Comparison of ENCODE assay signal across 12 cellular contexts in the genomic region with DNA sequence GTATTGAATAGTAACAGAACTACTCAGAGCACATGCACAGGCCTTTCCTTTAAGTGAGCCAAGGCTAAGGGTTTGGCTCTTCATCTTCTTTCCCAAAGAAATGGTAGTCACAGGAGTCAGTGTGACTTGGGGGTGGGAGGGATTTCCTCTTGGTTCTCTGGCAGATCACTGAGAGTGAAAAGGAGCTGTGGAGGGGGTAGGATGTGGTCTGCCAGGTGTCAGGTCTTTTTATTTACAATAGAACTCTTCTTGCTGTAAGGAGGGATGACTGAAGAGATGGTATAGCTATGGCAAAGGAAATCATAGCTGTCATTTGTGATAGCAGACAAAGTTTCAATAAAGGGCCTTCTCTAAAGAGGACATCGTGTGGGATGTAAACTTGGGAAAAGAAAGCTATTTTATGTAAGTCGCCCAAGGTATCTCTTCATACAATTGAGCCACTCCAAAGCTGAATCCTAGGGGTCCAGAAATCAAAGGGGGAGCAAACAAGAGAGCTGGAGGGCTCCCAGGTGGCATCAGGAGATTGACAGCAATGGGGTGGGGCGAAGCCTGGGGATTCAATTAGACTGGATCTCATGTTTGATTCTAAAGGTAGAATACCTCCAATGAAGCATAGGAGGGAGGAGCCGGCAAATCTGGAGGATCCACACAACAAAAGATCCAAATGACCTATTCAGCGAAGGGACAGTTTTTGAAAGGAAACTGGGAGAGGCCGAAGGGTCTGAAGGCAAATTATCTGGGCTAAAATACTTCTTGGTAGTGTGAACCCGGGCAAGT. TPM values are rescaled to one million over a fixed set of nuclear protein-coding genes. Genes with fewer than 3 reads are reported as not detected.
DNase-seq lines count a peak whose midpoint lies in the region; ATAC-seq, FAIRE-seq and TF ChIP-seq lines count a peak whose summit lies in the region.
"Had no signal": no experiment of that assay in that cellular context is flagged by ENCODE, and none has a peak within 500 bp of the region (broad histone marks: within the 10 kb centered on the region; RNA-seq: fewer than 3 reads in every experiment).

No MANE protein-coding gene starts in this region.

- no peak overlapping the region for H3K4me3 Mint-ChIP-seq in astrocyte (ENCODE audit: unreplicated experiment)
- H3K4me3 Mint-ChIP-seq in nephron: peak overlapping the region; percentile 8 to 89 (median 89)

- CTCF ChIA-PET in HepG2 (lab: Yijun Ruan, JAX; ENCODE audit: low intra/inter-chr PET ratio, low total read pairs): no interaction called here

- WGBS in HepG2 (ENCODE audit: low lambda C conversion rate): 94% methylated on average over 7 of the region's 7 CpGs
- WGBS in right lobe of liver (ENCODE audit: insufficient coverage, low coverage, low lambda C conversion rate, missing lambda C conversion rate): 91% methylated on average over 7 of the region's 7 CpGs

- BruUV-seq in HepG2 (replicated peaks; lab: Mats Ljungman, UMichigan): no TSS peak

- H3K4me3 ChIP-seq in HepG2 (replicated peaks in 1 of 3; ENCODE audit: insufficient read depth in 1 of 3, low read depth in 2 of 3, low read length in 3 of 3): no peak overlapping the region
- H3K4me3 ChIP-seq in right lobe of liver: no peak overlapping the region
- H3K4me3 ChIP-seq in astrocyte (ENCODE audit: insufficient read depth, low read depth, low read length): no peak overlapping the region

- peaks cover 56% of the 10 kb centered on the region for H3K4me1 ChIP-seq in HepG2 (ENCODE audit: insufficient read depth, low read length)
- peaks cover 0 to 8% (median 0%) of the 10 kb centered on the region in 4 donors for H3K4me1 ChIP-seq in right lobe of liver
- H3K4me1 ChIP-seq in astrocyte (ENCODE audit: insufficient read depth, low read length): peaks cover 14% of the 10 kb centered on the region

- H3K9ac ChIP-seq in HepG2 (ENCODE audit: insufficient read depth, low read depth, low read length) (no peak overlapping the region), astrocyte (ENCODE audit: low read length) (no peak overlapping the region)

- H4K20me1 ChIP-seq in HepG2 (ENCODE audit: insufficient read depth, low read length): peaks cover 14% of the 10 kb centered on the region
- H4K20me1 ChIP-seq in astrocyte (ENCODE audit: insufficient read depth, low read length): peaks cover 19% of the 10 kb centered on the region

- FAIRE-seq in HepG2 (lab: Jason Lieb, UNC): no peak
- FAIRE-seq in astrocyte (lab: Jason Lieb, UNC): no peak
- FAIRE-seq: colon, TTC549 had no signal

- intact Hi-C loops in HepG2 (cut with micrococcal nuclease; ENCODE audit: unreplicated experiment) (no loop called here), right lobe of liver (cut with DNase I) (no loop called here)

- peaks cover 0 to 4% of the 10 kb centered on the region in 2 experiments; a peak in 1 of 5 replicates for H3K27me3 ChIP-seq in HepG2 (ENCODE audit: control insufficient read depth in 1 of 2, insufficient read depth in 2 of 2, low read length in 2 of 2)
- H3K27me3 ChIP-seq in right lobe of liver: no peaks in the 10 kb centered on the region
- H3K27me3 ChIP-seq in astrocyte (ENCODE audit: insufficient read depth, low read length): no peaks in the 10 kb centered on the region

- TF ChIP-seq POLR2A in HepG2 (IDR thresholded peaks at IDR 0.05; ENCODE audit: insufficient read depth in 1 of 2, low read depth in 2 of 2, low read length in 2 of 2) (no peak), right lobe of liver (IDR thresholded peaks at IDR 0.05) (no peak)

- H3K4me1 Mint-ChIP-seq in astrocyte (ENCODE audit: low read depth, unreplicated experiment): peaks cover 22% of the 10 kb centered on the region
- H3K4me1 Mint-ChIP-seq in nephron: peaks cover 42% of the 10 kb centered on the region

- ATAC-seq in HepG2: no peak
- ATAC-seq in right lobe of liver: no peak
- no peak for ATAC-seq in GM18861 (IDR thresholded peaks at IDR 0.05; ENCODE audit: unreplicated experiment)
- ATAC-seq in GM21737 (IDR thresholded peaks at IDR 0.05; ENCODE audit: unreplicated experiment): no peak

- H3K27me3 Mint-ChIP-seq in astrocyte (ENCODE audit: low read depth, unreplicated experiment) (no peaks in the 10 kb centered on the region), nephron (ENCODE audit: low read depth) (no peaks in the 10 kb centered on the region)

- no peak overlapping the region for H3K27ac ChIP-seq in HepG2 (ENCODE audit: extremely low read length, insufficient read depth, low read length)
- H3K27ac ChIP-seq in right lobe of liver: no peak overlapping the region
- H3K27ac ChIP-seq in astrocyte (ENCODE audit: low read depth, low read length): no peak overlapping the region

- no peak for TF ChIP-seq RAD21 in HepG2 (CRISPR knock-in tag; IDR thresholded peaks at IDR 0.05)

- H3K36me3 ChIP-seq in HepG2 (replicated peaks in 1 of 2; ENCODE audit: control insufficient read depth in 1 of 2, insufficient read depth in 2 of 2, low read length in 2 of 2): no peaks in the 10 kb centered on the region
- H3K36me3 ChIP-seq in right lobe of liver: no peaks in the 10 kb centered on the region
- no peaks in the 10 kb centered on the region for H3K36me3 ChIP-seq in astrocyte (ENCODE audit: insufficient read depth, low read length)

- H3K27ac Mint-ChIP-seq in astrocyte (ENCODE audit: unreplicated experiment) (peak overlapping the region; percentile 73), nephron (peak overlapping the region; percentile 99 to 100 (median 99))

- H2AFZ ChIP-seq in HepG2 (ENCODE audit: low read length) (peak overlapping the region; percentile 71), astrocyte (ENCODE audit: low read depth, low read length) (peak overlapping the region; percentile 37)

- TF ChIP-seq EP300 in HepG2 (IDR thresholded peaks at IDR 0.05; ENCODE audit: low read depth in 2 of 2, low read length in 2 of 2) (no peak), HepG2 (CRISPR knock-in tag; IDR thresholded peaks at IDR 0.05; ENCODE audit: borderline replicate concordance) (no peak)

- in situ Hi-C loops in HepG2 (cut with HindIII; ENCODE audit: extremely low pct_ligation_motif_present, low pct_unique_long_range_greater_than_20kb): loop anchor here (5.0 kb wide), 1 partner anchor 68 kb away; no protein-coding TSS in a partner anchor

- DNase-seq in HepG2 (ENCODE audit: low spot score): no peak
- DNase-seq in right lobe of liver: no peak
- DNase-seq in astrocyte (ENCODE audit: low read depth): no peak
- no peak for DNase-seq in NOMO-1 (lab: John Stamatoyannopoulos, UW; ENCODE audit: unreplicated experiment in 2 of 2)
- DNase-seq in NCI-H2171 treated with DMSO at 0.1 percent for 48 hours (lab: John Stamatoyannopoulos, UW): no peak
- DNase-seq: DMS79 treated with DMSO at 0.1 percent for 48 hours, NCI-H2029 had no signal

- H3K9me3 ChIP-seq in HepG2 (ENCODE audit: low read length): no peaks in the 10 kb centered on the region
- no peaks in the 10 kb centered on the region for H3K9me3 ChIP-seq in right lobe of liver
- H3K9me3 ChIP-seq in astrocyte (ENCODE audit: insufficient read depth, low read depth, low read length): no peaks in the 10 kb centered on the region

- no peak for TF ChIP-seq CTCF in HepG2 (CRISPR knock-in tag; IDR thresholded peaks at IDR 0.05)
- no peak for TF ChIP-seq CTCF in right lobe of liver (IDR thresholded peaks at IDR 0.05)
- TF ChIP-seq CTCF in astrocyte (IDR thresholded peaks at IDR 0.05; ENCODE audit: insufficient read depth, low read depth, low read length): no peak
- no peak for TF ChIP-seq CTCF in nephron (IDR thresholded peaks at IDR 0.05; ENCODE audit: unreplicated experiment in 3 of 3)

- no peaks in the 10 kb centered on the region for H3K9me3 Mint-ChIP-seq in astrocyte (ENCODE audit: unreplicated experiment)
- H3K9me3 Mint-ChIP-seq in nephron: no peaks in the 10 kb centered on the region

- H3K79me2 ChIP-seq in HepG2 (ENCODE audit: insufficient read depth, low read length) (peaks cover 29% of the 10 kb centered on the region), astrocyte (ENCODE audit: insufficient read depth, low read length) (peaks cover 23% of the 10 kb centered on the region)

- H3K4me2 ChIP-seq in HepG2 (ENCODE audit: low read depth, low read length): no peak overlapping the region
- peak overlapping the region; percentile 80 for H3K4me2 ChIP-seq in astrocyte (ENCODE audit: low read length)

- POLR2A ChIA-PET in HepG2 (lab: Yijun Ruan, JAX): interaction anchor here (2.9 to 6.6 kb wide), 5 partner anchors 22 to 70 kb away, joined by 9 to 211 read pairs (median 132); partner anchors contain the start of gene CHD2

- peaks cover 14% of the 10 kb centered on the region for H3K36me3 Mint-ChIP-seq in astrocyte (ENCODE audit: low read depth, unreplicated experiment)
- H3K36me3 Mint-ChIP-seq in nephron (ENCODE audit: low read depth): peaks cover 18% of the 10 kb centered on the region

TF ChIP-seq in HepG2, 621 proteins besides CTCF, POLR2A, EP300 and RAD21 (continues in another document):
- TF ChIP-seq ZNF205 (CRISPR knock-in tag; IDR thresholded peaks at IDR 0.05): no peak
- TF ChIP-seq HCFC1 (IDR thresholded peaks at IDR 0.05; ENCODE audit: low read depth, low read length): no peak
- TF ChIP-seq ZBTB7A (CRISPR knock-in tag; IDR thresholded peaks at IDR 0.05): no peak
- no peak for TF ChIP-seq JUND (CRISPR knock-in tag; IDR thresholded peaks at IDR 0.05)
- no peak for TF ChIP-seq POGZ (CRISPR knock-in tag; IDR thresholded peaks at IDR 0.05)

RNA-seq across cellular contexts. Expression of gene CHD2, which starts 20.0 kb away (rescaled TPM):
- total RNA-seq in HepG2 (2016; rRNA removed; fragmentation: Illumina TruSeq; extraction: Trizol) (47.3 and 54.1 TPM in 2 replicates), right lobe of liver (10 to 100 TPM; 41.4 to 65.0 (median 56.6) TPM), astrocyte (90.0 and 105 TPM in 2 replicates)
- total RNA-seq in HepG2 (2016; cell fraction: cytosol; rRNA removed; fragmentation: Illumina TruSeq; extraction: Trizol; ENCODE audit: low read depth): 130 and 158 TPM in 2 replicates
- total RNA-seq in HepG2 (2016; cell fraction: insoluble cytoplasmic fraction; rRNA removed; fragmentation: Illumina TruSeq; extraction: Trizol): 50.1 and 51.1 TPM in 2 replicates
- total RNA-seq in HepG2 (2016; cell fraction: membrane; rRNA removed; fragmentation: Illumina TruSeq; extraction: Trizol): 43.6 and 53.4 TPM in 2 replicates
- total RNA-seq in HepG2 (2016; cell fraction: nucleus; rRNA removed; fragmentation: Illumina TruSeq; extraction: Trizol): 176 and 185 TPM in 2 replicates
- 54.0 and 71.7 TPM in 2 replicates for polyA plus RNA-seq in HepG2 (2011; rRNA removed)
- 36.6 and 46.4 TPM in 2 replicates for polyA plus RNA-seq in HepG2 (2011; cell fraction: cytosol; rRNA removed)
- polyA plus RNA-seq in HepG2 (2011; cell fraction: nucleus; rRNA removed): 160 and 205 TPM in 2 replicates
- polyA plus RNA-seq in HepG2 (2012): 51.4 and 60.1 TPM in 2 replicates
- polyA plus RNA-seq in HepG2 (2016; cell fraction: cytosol; fragmentation: Illumina TruSeq; extraction: Trizol; ENCODE audit: low read depth): 2.6 and 2.7 TPM in 2 replicates
- polyA plus RNA-seq in HepG2 (2016; cell fraction: insoluble cytoplasmic fraction; fragmentation: Illumina TruSeq; extraction: Trizol; ENCODE audit: low read depth): 33.4 and 39.2 TPM in 2 replicates
- polyA plus RNA-seq in HepG2 (2016; cell fraction: membrane; fragmentation: Illumina TruSeq; extraction: Trizol; ENCODE audit: low read depth): 5.7 and 7.2 TPM in 2 replicates
- polyA plus RNA-seq in HepG2 (2016; cell fraction: nucleus; fragmentation: Illumina TruSeq; extraction: Trizol; ENCODE audit: insufficient read depth, low read depth): 104 and 120 TPM in 2 replicates
- 70.2 and 75.7 TPM in 2 replicates for polyA minus RNA-seq in HepG2 (2011; rRNA and poly(A)+ RNA removed; ENCODE audit: low replicate concordance)
- 53.5 and 70.4 TPM in 2 replicates for polyA minus RNA-seq in HepG2 (2011; cell fraction: cytosol; rRNA and poly(A)+ RNA removed)
- 605 and 632 TPM in 2 replicates for polyA minus RNA-seq in HepG2 (2011; cell fraction: nucleus; rRNA and poly(A)+ RNA removed)
